17 cellular contexts compared by ENCODE assay signal in the genomic region with DNA sequence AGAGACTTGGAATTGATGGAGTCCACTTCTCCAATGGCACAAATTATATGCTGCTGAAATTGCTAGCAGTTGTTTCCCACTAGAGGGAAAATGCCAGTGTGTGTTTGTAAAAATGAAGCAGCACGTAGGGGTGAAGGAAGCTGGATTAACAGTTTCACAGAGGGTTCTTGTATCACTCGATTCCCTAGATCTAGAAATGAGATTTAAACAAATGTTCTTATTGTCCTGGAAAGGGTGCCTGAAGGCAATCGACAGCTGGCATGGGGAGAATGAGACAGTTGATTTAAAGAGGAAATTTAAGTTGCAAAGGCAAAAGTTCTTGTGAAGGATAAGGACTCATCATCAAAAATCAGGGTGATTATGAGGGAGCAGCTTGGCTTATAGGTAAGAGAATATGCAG.
DNase-seq lines count a peak whose midpoint lies in the region; TF ChIP-seq lines count a peak whose summit lies in the region.
"Had no signal": no experiment of that assay in that cellular context is flagged by ENCODE, and none has a peak within 500 bp of the region (broad histone marks: within the 10 kb centered on the region; RNA-seq: fewer than 3 reads in every experiment).

No MANE protein-coding gene starts in this region.

- H3K4me1 ChIP-seq in SJCRH30 (peaks cover 10% of the 10 kb centered on the region), breast epithelium (no peaks in the 10 kb centered on the region)
- H3K4me1 ChIP-seq: HAP-1 had no signal

- H3K27ac ChIP-seq in SJCRH30 (peak overlapping the region; percentile 76), breast epithelium (no peak overlapping the region)
- H3K27ac ChIP-seq: C4-2B, GM23248 had no signal

- intact Hi-C loops in breast epithelium (cut with DNase I; ENCODE audit: low total_unique reads), result no loop called here

- TF ChIP-seq POLR2A in breast epithelium (IDR thresholded peaks at IDR 0.05), result no peak

- DNase-seq in LHCN-M2 (ENCODE audit: low read depth) (peak; percentile 13), SJCRH30 (peak; percentile 40 to 80), foreskin melanocyte (peak; percentile 92), COR-L47 (lab: John Stamatoyannopoulos, UW) (no peak), COLO668 (lab: John Stamatoyannopoulos, UW; ENCODE audit: unreplicated experiment) (no peak), LoVo (ENCODE audit: low spot score) (no peak), breast epithelium (ENCODE audit: low spot score in 2 of 2) (no peak)
- DNase-seq: AML-193; CD4-positive, alpha-beta T cell; DMS 273 treated with DMSO at 0.1 percent for 48 hours; DMS53; DND-41; EL; GM23248 had no signal

- H3K27me3 ChIP-seq in SJCRH30 (no peaks in the 10 kb centered on the region), breast epithelium (no peaks in the 10 kb centered on the region)

- H3K4me3 ChIP-seq in SJCRH30 (no peak overlapping the region), breast epithelium (no peak overlapping the region)
- H3K4me3 ChIP-seq: GM12878, GM23248, HAP-1 had no signal

- no peak for TF ChIP-seq CTCF in breast epithelium (IDR thresholded peaks at IDR 0.05)

- no peaks in the 10 kb centered on the region for H3K9me3 ChIP-seq in SJCRH30 (replicated peaks)
- H3K9me3 ChIP-seq in breast epithelium, result no peaks in the 10 kb centered on the region
- H3K9me3 ChIP-seq: HAP-1 had no signal

- H3K36me3 ChIP-seq in SJCRH30 (no peaks in the 10 kb centered on the region), breast epithelium (no peaks in the 10 kb centered on the region)
- H3K36me3 ChIP-seq: HAP-1 had no signal

Comparison
In these comparisons a context has a peak if more than half of its experiments do, and no peak if none do; other contexts are left out.
1. DNase-seq: peak in LHCN-M2 (single experiment), SJCRH30 (2 of 2) and foreskin melanocyte (single experiment); none in COR-L47 (single experiment), COLO668 (single experiment), LoVo (single experiment) and breast epithelium (0 of 2).